In genomic region chr9:117644133-117644532, GRCh38 we compare ENCODE assay signal across 9 cellular contexts.
DNase-seq lines count a peak whose midpoint lies in the region; ATAC-seq and TF ChIP-seq lines count a peak whose summit lies in the region.
"Had no signal": no experiment of that assay in that cellular context is flagged by ENCODE, and none has a peak within 500 bp of the region (broad histone marks: within the 10 kb centered on the region; RNA-seq: fewer than 3 reads in every experiment).

No MANE protein-coding gene starts in this region.

- no peaks in the 10 kb centered on the region for H3K36me3 Mint-ChIP-seq in activated T-cell treated with anti-CD3 and anti-CD28 coated beads, Interleukin-2, amount 50 U/mL, for 72 hours (ENCODE audit: insufficient read depth in 2 of 2)
- H3K36me3 Mint-ChIP-seq: WTC11 had no signal

- H3K27me3 Mint-ChIP-seq in activated T-cell treated with anti-CD3 and anti-CD28 coated beads, Interleukin-2, amount 50 U/mL, for 72 hours (ENCODE audit: low read depth): peaks cover 19% of the 10 kb centered on the region

- no peaks in the 10 kb centered on the region for H3K4me1 ChIP-seq in endocrine pancreas (ENCODE audit: control insufficient read depth, insufficient read depth, low read length)
- no peaks in the 10 kb centered on the region for H3K4me1 ChIP-seq in uterus
- no peaks in the 10 kb centered on the region for H3K4me1 ChIP-seq in foreskin keratinocyte

- TF ChIP-seq CTCF in uterus (IDR thresholded peaks at IDR 0.05): no peak
- TF ChIP-seq CTCF in foreskin keratinocyte (conservative IDR thresholded peaks at IDR 0.05): no peak

- no peak overlapping the region for H3K27ac ChIP-seq in uterus
- H3K27ac ChIP-seq in foreskin keratinocyte: no peak overlapping the region

- ATAC-seq in GM18498 (IDR thresholded peaks at IDR 0.05; ENCODE audit: unreplicated experiment): peak; percentile 36
- ATAC-seq in GM21423 (IDR thresholded peaks at IDR 0.05; ENCODE audit: unreplicated experiment): peak; percentile 29
- peak; percentile 14 for ATAC-seq in HG03520 (IDR thresholded peaks at IDR 0.05; ENCODE audit: unreplicated experiment)
- ATAC-seq in activated T-cell treated with anti-CD3 and anti-CD28 coated beads, Interleukin-2, amount 50 U/mL, for 72 hours (replicated peaks in 1 of 2): no peak
- no peak for ATAC-seq in foreskin keratinocyte

- no peaks in the 10 kb centered on the region for H3K36me3 ChIP-seq in endocrine pancreas (ENCODE audit: control insufficient read depth, insufficient read depth, low read length)
- H3K36me3 ChIP-seq in uterus: no peaks in the 10 kb centered on the region

- H3K4me3 ChIP-seq in endocrine pancreas (ENCODE audit: control insufficient read depth, insufficient read depth, low read length): peak overlapping the region; percentile 19
- H3K4me3 ChIP-seq in uterus: no peak overlapping the region

- intact Hi-C loops in uterus (cut with DNase I; ENCODE audit: low total_unique reads): no loop called here

- no peak overlapping the region for H3K9ac ChIP-seq in endocrine pancreas (ENCODE audit: control insufficient read depth, insufficient read depth, low read length)

- no peak overlapping the region for H3K27ac Mint-ChIP-seq in activated T-cell treated with anti-CD3 and anti-CD28 coated beads, Interleukin-2, amount 50 U/mL, for 72 hours
- H3K27ac Mint-ChIP-seq: WTC11 had no signal

- no peak for DNase-seq in uterus
- no peak for DNase-seq in anterior cingulate cortex (lab: John Stamatoyannopoulos, UW)
- DNase-seq in activated T-cell treated with anti-CD3 and anti-CD28 coated beads, Interleukin-2, amount 50 U/mL, for 72 hours: no peak
- no peak for DNase-seq in foreskin keratinocyte

- H3K27me3 ChIP-seq in endocrine pancreas (ENCODE audit: control insufficient read depth, insufficient read depth, low read length) (peaks cover 3% of the 10 kb centered on the region), uterus (no peaks in the 10 kb centered on the region), foreskin keratinocyte (no peaks in the 10 kb centered on the region)

- no peaks in the 10 kb centered on the region for H3K9me3 Mint-ChIP-seq in activated T-cell treated with anti-CD3 and anti-CD28 coated beads, Interleukin-2, amount 50 U/mL, for 72 hours
- H3K9me3 Mint-ChIP-seq: WTC11 had no signal

- TF ChIP-seq POLR2A in uterus (IDR thresholded peaks at IDR 0.05): no peak

- no peak overlapping the region for H3K4me3 Mint-ChIP-seq in activated T-cell treated with anti-CD3 and anti-CD28 coated beads, Interleukin-2, amount 50 U/mL, for 72 hours
- H3K4me3 Mint-ChIP-seq: WTC11 had no signal

- peaks cover 6% of the 10 kb centered on the region for H3K4me1 Mint-ChIP-seq in activated T-cell treated with anti-CD3 and anti-CD28 coated beads, Interleukin-2, amount 50 U/mL, for 72 hours (ENCODE audit: low read depth)

- H3K9me3 ChIP-seq in endocrine pancreas (ENCODE audit: control insufficient read depth, low read length) (no peaks in the 10 kb centered on the region), uterus (no peaks in the 10 kb centered on the region)

Comparison
In these comparisons a context has a peak if more than half of its experiments do, and no peak if none do; other contexts are left out.
1. ATAC-seq: peak in GM18498 (single experiment), GM21423 (single experiment) and HG03520 (single experiment); none in activated T-cell treated with anti-CD3 and anti-CD28 coated beads, Interleukin-2, amount 50 U/mL, for 72 hours (0 of 2) and foreskin keratinocyte (single experiment).